15 cellular contexts compared by ENCODE assay signal in genomic region chr2:49837894-49838293, GRCh38.
DNase-seq lines count a peak whose midpoint lies in the region; ATAC-seq and TF ChIP-seq lines count a peak whose summit lies in the region.
"Had no signal": no experiment of that assay in that cellular context is flagged by ENCODE, and none has a peak within 500 bp of the region (broad histone marks: within the 10 kb centered on the region; RNA-seq: fewer than 3 reads in every experiment).

No MANE protein-coding gene starts in this region.

- H3K4me1 Mint-ChIP-seq in naive thymus-derived CD8-positive, alpha-beta T cell: no peaks in the 10 kb centered on the region
- H3K4me1 Mint-ChIP-seq: CD4-positive, alpha-beta memory T cell had no signal

- no peaks in the 10 kb centered on the region for H3K36me3 Mint-ChIP-seq in naive thymus-derived CD8-positive, alpha-beta T cell
- H3K36me3 Mint-ChIP-seq: CD4-positive, alpha-beta memory T cell had no signal

- peak overlapping the region; percentile 17 for H2AFZ ChIP-seq in smooth muscle cell (ENCODE audit: low read depth)

- POLR2A ChIA-PET in naive thymus-derived CD8-positive, alpha-beta T cell (lab: Charles Lee): no interaction called here

- H3K79me2 ChIP-seq in smooth muscle cell (ENCODE audit: low read depth): no peaks in the 10 kb centered on the region

- peaks cover 0 to 8% (median 0%) of the 10 kb centered on the region in 9 donors for H3K9me3 Mint-ChIP-seq in naive thymus-derived CD8-positive, alpha-beta T cell

- H3K9me3 ChIP-seq in mesodermal cell (ENCODE audit: control insufficient read depth, low read length): no peaks in the 10 kb centered on the region
- no peaks in the 10 kb centered on the region for H3K9me3 ChIP-seq in smooth muscle cell (replicated peaks; ENCODE audit: low read depth)

- peaks cover 14% of the 10 kb centered on the region for H3K4me1 ChIP-seq in mesodermal cell (ENCODE audit: control insufficient read depth, insufficient read depth, low read length, poor library complexity, severe bottlenecking)
- H3K4me1 ChIP-seq in smooth muscle cell (ENCODE audit: low read depth): peaks cover 4% of the 10 kb centered on the region

- in situ Hi-C loops in GM13977 (cut with MboI; ENCODE audit: low pct_unique_long_range_greater_than_20kb, low sequenced_read_pairs, unreplicated experiment): no loop called here

- DNase-seq in NCI-H2171 treated with DMSO at 0.1 percent for 48 hours (lab: John Stamatoyannopoulos, UW): peak; percentile 38
- DNase-seq in NCI-H2171 (lab: John Stamatoyannopoulos, UW): no peak
- DNase-seq in NCI-H82 treated with DMSO at 0.1 percent for 48 hours (lab: John Stamatoyannopoulos, UW; ENCODE audit: unreplicated experiment): peak; percentile 78
- DNase-seq in smooth muscle cell (lab: John Stamatoyannopoulos, UW; ENCODE audit: unreplicated experiment): no peak
- DNase-seq in naive thymus-derived CD8-positive, alpha-beta T cell: no peak
- no peak for DNase-seq in GM13977 (ENCODE audit: low spot score)
- DNase-seq: 8988T; ACHN; CD4-positive, alpha-beta memory T cell; DMS79; HCEC 1CT; IMR-90 had no signal

- no peak overlapping the region for H3K4me3 Mint-ChIP-seq in naive thymus-derived CD8-positive, alpha-beta T cell
- H3K4me3 Mint-ChIP-seq: CD4-positive, alpha-beta memory T cell had no signal

- H3K4me3 ChIP-seq in mesodermal cell (ENCODE audit: extremely low read depth, insufficient read depth, low read length, poor library complexity, severe bottlenecking) (no peak overlapping the region), smooth muscle cell (no peak overlapping the region)

- ATAC-seq in naive thymus-derived CD8-positive, alpha-beta T cell: no peak
- ATAC-seq in GM19328 (IDR thresholded peaks at IDR 0.05; ENCODE audit: unreplicated experiment): no peak

- peak overlapping the region; percentile 12 for H3K27ac ChIP-seq in mesodermal cell (ENCODE audit: low read depth, low read length, severe bottlenecking)
- no peak overlapping the region for H3K27ac ChIP-seq in smooth muscle cell (ENCODE audit: low read depth)
- H3K27ac ChIP-seq: C4-2B had no signal

- H3K4me2 ChIP-seq in smooth muscle cell: peak overlapping the region; percentile 7

- H4K20me1 ChIP-seq in smooth muscle cell (ENCODE audit: low read depth): no peaks in the 10 kb centered on the region

- peaks cover under 1% of the 10 kb centered on the region for H3F3A ChIP-seq in smooth muscle cell (ENCODE audit: low read depth)

- no CpG with 5 or more reads among the region's 3 CpGs for WGBS in mesodermal cell (ENCODE audit: insufficient coverage in 2 of 2), 2 experiments
- WGBS in smooth muscle cell (ENCODE audit: low lambda C conversion rate): 39% methylated on average over 3 of the region's 3 CpGs

- peaks cover 0 to 3% (median 0%) of the 10 kb centered on the region in 5 donors for H3K27me3 Mint-ChIP-seq in naive thymus-derived CD8-positive, alpha-beta T cell

- no peak for TF ChIP-seq CTCF in smooth muscle cell (IDR thresholded peaks at IDR 0.05; ENCODE audit: borderline replicate concordance, insufficient read depth, poor library complexity, severe bottlenecking)
- TF ChIP-seq CTCF in GM13977 (IDR thresholded peaks at IDR 0.05; ENCODE audit: extremely low read depth, insufficient read depth, missing control alignments): no peak

- H3K9ac ChIP-seq in smooth muscle cell (ENCODE audit: low read depth): no peak overlapping the region

- no peak overlapping the region for H3K27ac Mint-ChIP-seq in naive thymus-derived CD8-positive, alpha-beta T cell
- H3K27ac Mint-ChIP-seq: CD4-positive, alpha-beta memory T cell had no signal

- H3K27me3 ChIP-seq in smooth muscle cell (ENCODE audit: low read depth): peaks cover 4% of the 10 kb centered on the region

- H3K36me3 ChIP-seq in mesodermal cell (ENCODE audit: control insufficient read depth, insufficient read depth, low read length): no peaks in the 10 kb centered on the region
- H3K36me3 ChIP-seq in smooth muscle cell (ENCODE audit: low read depth): no peaks in the 10 kb centered on the region

Comparison
In these comparisons a context has a peak if more than half of its experiments do, and no peak if none do; other contexts are left out.
1. DNase-seq: peak in NCI-H2171 treated with DMSO at 0.1 percent for 48 hours (single experiment) and NCI-H82 treated with DMSO at 0.1 percent for 48 hours (single experiment); none in NCI-H2171 (single experiment), smooth muscle cell (single experiment), naive thymus-derived CD8-positive, alpha-beta T cell (0 of 10) and GM13977 (single experiment).